In genomic region chr19:33814181-33815165, GRCh38 we compare ENCODE assay signal across 23 cellular contexts. TPM values are rescaled to one million over a fixed set of nuclear protein-coding genes. Genes with fewer than 3 reads are reported as not detected.
DNase-seq lines count a peak whose midpoint lies in the region; ATAC-seq, FAIRE-seq and TF ChIP-seq lines count a peak whose summit lies in the region.
"Had no signal": no experiment of that assay in that cellular context is flagged by ENCODE, and none has a peak within 500 bp of the region (broad histone marks: within the 10 kb centered on the region; RNA-seq: fewer than 3 reads in every experiment).

No MANE protein-coding gene starts in this region.

- TF ChIP-seq CTCF in Panc1 (IDR thresholded peaks at IDR 0.05) (no peak), fibroblast of villous mesenchyme (IDR thresholded peaks at IDR 0.05; ENCODE audit: insufficient read depth, low read depth, low read length) (no peak)

- no peaks in the 10 kb centered on the region for H3K9me3 ChIP-seq in Panc1 (ENCODE audit: control insufficient read depth, insufficient read depth, low read depth, low read length)
- H3K9me3 ChIP-seq: HAP-1, thyroid gland had no signal

- no peak overlapping the region for H3K27ac ChIP-seq in Panc1 (ENCODE audit: low read length)
- H3K27ac ChIP-seq: epithelial cell of prostate, parathyroid adenoma, thyroid gland had no signal

- no peak for FAIRE-seq in GM12891 (lab: Jason Lieb, UNC)
- FAIRE-seq: keratinocyte had no signal

- in situ Hi-C loops in Panc1 (cut with HindIII; ENCODE audit: low pct_unique_long_range_greater_than_20kb, low sequenced_read_pairs): no loop called here

- CTCF ChIA-PET in Panc1 (lab: Charles Lee): no interaction called here

- H3K4me1 ChIP-seq in Panc1 (ENCODE audit: control insufficient read depth, insufficient read depth, low read length): no peaks in the 10 kb centered on the region

- intact Hi-C loops in Panc1 (cut with micrococcal nuclease; ENCODE audit: unreplicated experiment) (no loop called here), posterior vena cava (cut with DNase I) (no loop called here)

- no peaks in the 10 kb centered on the region for H3K36me3 ChIP-seq in Panc1 (ENCODE audit: control insufficient read depth, insufficient read depth, low read length)

- DNase-seq in D341Med (ENCODE audit: low spot score): peak; percentile 15
- no peak for DNase-seq in Panc1 (ENCODE audit: low read depth, low spot score)
- peak; percentile 61 for DNase-seq in fibroblast of villous mesenchyme (ENCODE audit: low read depth)
- peak; percentile 40 for DNase-seq in posterior vena cava (ENCODE audit: low spot score)
- DNase-seq in GM12891 (ENCODE audit: insufficient read length, low spot score): no peak
- DNase-seq in activated CD4-positive, alpha-beta T cell treated with anti-CD3 and anti-CD28 coated beads, Interleukin-2, amount 50 U/mL, for 4 hours: no peak
- DNase-seq: activated CD4-positive, alpha-beta T cell treated with anti-CD3 and anti-CD28 coated beads for 36 hours; activated CD8-positive, alpha-beta memory T cell treated with anti-CD3 and anti-CD28 coated beads, Interleukin-2, amount 10 ng/mL, durations not matched to agents 7 days and 5 days; DMS79 treated with DMSO at 0.1 percent for 48 hours; foreskin fibroblast; hippocampal formation; Kasumi-1; NCI-H1092 treated with DMSO at 0.1 percent for 48 hours; NCI-H2107; NCI-H510A treated with DMSO at 0.1 percent for 48 hours; stimulated activated naive B cell treated with anti-CD40 and anti-IgM and Interleukin-4, amounts not matched to agents 10 μg/mL and 1 μg/mL and 100 μg/mL, for 72 hours; thyroid gland had no signal

- no peaks in the 10 kb centered on the region for H3K27me3 ChIP-seq in Panc1 (ENCODE audit: control insufficient read depth, insufficient read depth, low read length)
- H3K27me3 ChIP-seq: thyroid gland had no signal

- POLR2A ChIA-PET in Panc1 (lab: Charles Lee): no interaction called here

- ATAC-seq in Panc1: no peak
- ATAC-seq in HG03457 (IDR thresholded peaks at IDR 0.05; ENCODE audit: unreplicated experiment): no peak
- ATAC-seq: activated CD4-positive, alpha-beta T cell treated with anti-CD3 and anti-CD28 coated beads for 36 hours; activated CD8-positive, alpha-beta memory T cell treated with anti-CD3 and anti-CD28 coated beads, Interleukin-2, amount 10 ng/mL, durations not matched to agents 7 days and 5 days; activated T-helper 17 cell treated with anti-CD3 and anti-CD28 coated beads, Interleukin-2, amount 50 U/mL, for 72 hours; stimulated activated naive B cell treated with anti-CD40 and anti-IgM and Interleukin-4, amounts not matched to agents 10 μg/mL and 1 μg/mL and 100 μg/mL, for 72 hours had no signal

- H3K4me3 ChIP-seq in Panc1 (ENCODE audit: low read depth in 2 of 2, low read length in 2 of 2) (no peak overlapping the region), fibroblast of villous mesenchyme (ENCODE audit: low read depth, low read length) (no peak overlapping the region)
- H3K4me3 ChIP-seq: HAP-1, thyroid gland had no signal

- TSS peak; percentile 63 for BruUV-seq in Panc1 (replicated peaks; lab: Mats Ljungman, UMichigan)

- TF ChIP-seq POLR2A in GM12891 (IDR thresholded peaks at IDR 0.05; ENCODE audit: low read depth, low read length): no peak

TF ChIP-seq in GM12891, 5 proteins besides CTCF, POLR2A, EP300 and RAD21:
- no peak for TF ChIP-seq POU2F2 (IDR thresholded peaks at IDR 0.05; ENCODE audit: low read depth, low read length)
- TF ChIP-seq SPI1 (IDR thresholded peaks at IDR 0.05; ENCODE audit: low read depth, low read length): no peak
- no peak for TF ChIP-seq PAX5 (IDR thresholded peaks at IDR 0.05; ENCODE audit: insufficient read depth, low read length, severe bottlenecking)
- no peak for TF ChIP-seq TAF1 (IDR thresholded peaks at IDR 0.05; ENCODE audit: low read depth, low read length)
- no peak for TF ChIP-seq POLR2AphosphoS5 (IDR thresholded peaks at IDR 0.05; ENCODE audit: low read depth, low read length)
TF ChIP-seq in GM12891: peak in this region for 0.

RNA-seq across cellular contexts. Expression of gene KCTD15, which starts 17.8 kb away (rescaled TPM):
- total RNA-seq in Panc1 (2021; ENCODE audit: unreplicated experiment) (27.8 TPM), fibroblast of villous mesenchyme (13.0 and 18.0 TPM in 2 replicates), posterior vena cava (10 to 100 TPM; 56.3 to 62.9 TPM)
- 46.7 TPM for polyA plus RNA-seq in Panc1 (2012; ENCODE audit: insufficient read length)
- 0.01 TPM for polyA plus RNA-seq in GM12891 (2012; ENCODE audit: low read depth, missing spikeins)

Comparison
In these comparisons a context has a peak if more than half of its experiments do, and no peak if none do; other contexts are left out.
1. DNase-seq: peak in D341Med (single experiment), fibroblast of villous mesenchyme (single experiment) and posterior vena cava (single experiment); none in Panc1 (single experiment), GM12891 (single experiment) and activated CD4-positive, alpha-beta T cell treated with anti-CD3 and anti-CD28 coated beads, Interleukin-2, amount 50 U/mL, for 4 hours (0 of 2).